8 cellular contexts compared by ENCODE assay signal in the genomic region with DNA sequence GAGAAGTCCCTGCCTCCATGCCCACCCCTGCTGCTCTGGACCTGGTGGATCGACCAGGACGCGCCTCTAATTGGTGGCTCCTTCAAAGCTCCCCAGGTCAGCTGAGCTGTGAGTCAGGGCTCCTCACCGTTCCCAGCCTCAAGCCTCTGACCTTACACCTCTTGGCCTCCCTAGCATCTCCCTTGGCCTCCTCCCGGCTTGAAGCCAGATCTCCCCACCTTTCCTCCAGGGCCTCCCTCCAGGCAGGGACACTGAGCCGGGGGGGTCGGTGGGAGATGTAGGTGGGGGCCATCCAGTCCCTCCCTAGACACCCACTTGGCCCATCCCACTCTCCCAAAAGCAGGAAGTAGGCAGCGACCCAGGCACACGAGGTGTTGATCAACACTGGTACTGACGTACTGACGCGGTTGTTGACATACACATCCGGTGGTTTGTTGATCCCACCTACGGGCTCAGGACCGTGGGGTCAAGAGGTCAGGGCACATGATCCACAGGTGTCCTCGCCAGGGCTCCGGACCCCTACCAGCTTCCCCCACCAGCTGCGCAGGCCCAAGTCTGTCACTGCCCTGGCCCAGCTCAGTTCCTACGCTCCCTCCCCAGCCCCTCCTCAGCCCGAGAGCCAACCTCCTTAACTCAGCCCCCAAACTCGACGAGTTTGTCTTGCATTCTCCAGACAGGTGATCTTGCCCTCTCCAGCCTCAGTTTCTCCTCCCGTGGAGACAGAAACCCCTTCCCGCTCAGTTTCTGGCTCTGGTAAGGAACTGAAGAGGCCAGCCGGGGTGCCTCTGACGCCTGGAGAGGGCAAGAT. TPM values are rescaled to one million over a fixed set of nuclear protein-coding genes. Genes with fewer than 3 reads are reported as not detected.
A peak's percentile ranks its signal among the peaks of the same experiment; 100 is the strongest.
DNase-seq lines count a peak whose midpoint lies in the region; ATAC-seq, FAIRE-seq and TF ChIP-seq lines count a peak whose summit lies in the region.

No MANE protein-coding gene starts in this region.

- DNase-seq in AG08395 (ENCODE audit: low spot score) (peak; percentile 61), NCI-H2029 (lab: John Stamatoyannopoulos, UW) (peak; percentile 63), foreskin keratinocyte (peak in 1 of 2 donors; percentile 39), omental fat pad (ENCODE audit: low spot score) (no peak), RCC 7860 (ENCODE audit: low spot score) (no peak), NCI-H1105 treated with DMSO at 0.1 percent for 48 hours (lab: John Stamatoyannopoulos, UW) (no peak)

- H3K4me1 Mint-ChIP-seq in activated T-helper 17 cell treated with anti-CD3 and anti-CD28 coated beads, Interleukin-2, amount 50 U/mL, for 72 hours = peaks cover 16% of the 10 kb centered on the region

- peaks cover 18% of the 10 kb centered on the region for H3K36me3 Mint-ChIP-seq in activated T-helper 17 cell treated with anti-CD3 and anti-CD28 coated beads, Interleukin-2, amount 50 U/mL, for 72 hours (ENCODE audit: low read depth)

- H3K27ac ChIP-seq in foreskin keratinocyte = peak overlapping the region; percentile 35

- peaks cover 5% of the 10 kb centered on the region for H3K4me1 ChIP-seq in foreskin keratinocyte

- H3K27me3 Mint-ChIP-seq in activated T-helper 17 cell treated with anti-CD3 and anti-CD28 coated beads, Interleukin-2, amount 50 U/mL, for 72 hours = no peaks in the 10 kb centered on the region

- ATAC-seq in GM18909 (IDR thresholded peaks at IDR 0.05; ENCODE audit: poor library complexity, unreplicated experiment) (peak; percentile 26), foreskin keratinocyte (peak; percentile 11), omental fat pad (ENCODE audit: low FRiP score) (peak; percentile 26)
- no peak for ATAC-seq in activated T-helper 17 cell treated with anti-CD3 and anti-CD28 coated beads, Interleukin-2, amount 50 U/mL, for 72 hours (replicated peaks)

- H3K27me3 ChIP-seq in foreskin keratinocyte = no peaks in the 10 kb centered on the region

- no peak for FAIRE-seq in RCC 7860 (lab: Jason Lieb, UNC)

- peak overlapping the region; percentile 97 for H3K27ac Mint-ChIP-seq in activated T-helper 17 cell treated with anti-CD3 and anti-CD28 coated beads, Interleukin-2, amount 50 U/mL, for 72 hours

- H3K9me3 Mint-ChIP-seq in activated T-helper 17 cell treated with anti-CD3 and anti-CD28 coated beads, Interleukin-2, amount 50 U/mL, for 72 hours = no peaks in the 10 kb centered on the region

- TF ChIP-seq CTCF in foreskin keratinocyte (conservative IDR thresholded peaks at IDR 0.05) = no peak
- TF ChIP-seq CTCF in omental fat pad (IDR thresholded peaks at IDR 0.05) = no peak

- peak overlapping the region; percentile 95 for H3K4me3 Mint-ChIP-seq in activated T-helper 17 cell treated with anti-CD3 and anti-CD28 coated beads, Interleukin-2, amount 50 U/mL, for 72 hours

RNA-seq across cellular contexts. Expression of a gene that starts 0.8 kb away (rescaled TPM):
- 10 to 100 TPM; 20.9 to 23.1 TPM for total RNA-seq in activated T-helper 17 cell treated with anti-CD3 and anti-CD28 coated beads, Interleukin-2, amount 50 U/mL, for 72 hours
- total RNA-seq in foreskin keratinocyte (13.6 and 14.0 TPM in 2 replicates), omental fat pad (10 to 100 TPM; 20.3 to 34.8 (median 22.2) TPM)
- polyA plus RNA-seq in foreskin keratinocyte = 11.4 and 12.5 TPM in 2 replicates

RNA-seq across cellular contexts. Expression of a gene that starts 8.2 kb away (rescaled TPM):
- total RNA-seq in activated T-helper 17 cell treated with anti-CD3 and anti-CD28 coated beads, Interleukin-2, amount 50 U/mL, for 72 hours = 10 to 100 TPM; 14.6 to 43.0 TPM
- total RNA-seq in foreskin keratinocyte = 13.4 and 15.0 TPM in 2 replicates
- polyA plus RNA-seq in foreskin keratinocyte = 12.5 and 13.5 TPM in 2 replicates
- 10 to 100 TPM in 3 of 4 donors, 1 to 10 TPM in 1; 7.8 to 20.3 (median 12.4) TPM for total RNA-seq in omental fat pad

RNA-seq across cellular contexts. Expression of a gene that starts 19.4 kb away (rescaled TPM):
- total RNA-seq in activated T-helper 17 cell treated with anti-CD3 and anti-CD28 coated beads, Interleukin-2, amount 50 U/mL, for 72 hours = under 1 TPM in 1 of 2 donors, not detected in 1; 0.43 TPM
- total RNA-seq in foreskin keratinocyte = not detected in 2 replicates
- 0.27 TPM in 1 of 2 replicates, not detected in the other for polyA plus RNA-seq in foreskin keratinocyte
- total RNA-seq in omental fat pad = not detected

RNA-seq across cellular contexts. Expression of a gene that starts 37.8 kb away (rescaled TPM):
- total RNA-seq in activated T-helper 17 cell treated with anti-CD3 and anti-CD28 coated beads, Interleukin-2, amount 50 U/mL, for 72 hours = 100 to 1,000 TPM in 1 of 2 donors, 10 to 100 TPM in 1; 96.5 to 107 TPM
- total RNA-seq in foreskin keratinocyte (94.9 and 114 TPM in 2 replicates), omental fat pad (100 to 1,000 TPM in 2 of 4 donors, 10 to 100 TPM in 2; 66.4 to 226 (median 94.8) TPM)
- 90.4 and 115 TPM in 2 replicates for polyA plus RNA-seq in foreskin keratinocyte

RNA-seq across cellular contexts. Expression of a gene that starts 55.7 kb away (rescaled TPM):
- 1 to 10 TPM in 1 of 2 donors, not detected in 1; 1.1 TPM for total RNA-seq in activated T-helper 17 cell treated with anti-CD3 and anti-CD28 coated beads, Interleukin-2, amount 50 U/mL, for 72 hours
- 0.04 TPM in 1 of 2 replicates, not detected in the other for total RNA-seq in foreskin keratinocyte
- not detected in 2 replicates for polyA plus RNA-seq in foreskin keratinocyte
- total RNA-seq in omental fat pad = not detected

Comparison
In these comparisons a context has a peak if more than half of its experiments do, and no peak if none do; other contexts are left out.
1. DNase-seq: peak in AG08395 (single experiment) and NCI-H2029 (single experiment); none in omental fat pad (single experiment), RCC 7860 (single experiment) and NCI-H1105 treated with DMSO at 0.1 percent for 48 hours (single experiment).